In genomic region chr12:89693639-89694202, GRCh38 we compare ENCODE assay signal across 1 cellular context.
TF ChIP-seq lines count a peak whose summit lies in the region.

No MANE protein-coding gene starts in this region.

TF ChIP-seq in SK-N-SH, 30 proteins besides CTCF, POLR2A, EP300 and RAD21 (continued from another document):
- TF ChIP-seq IRF3 (IDR thresholded peaks at IDR 0.05; ENCODE audit: low read depth, low read length): no peak
- no peak for TF ChIP-seq SIN3A (IDR thresholded peaks at IDR 0.05; ENCODE audit: borderline replicate concordance, low read depth, low read length)
- TF ChIP-seq PBX3 (IDR thresholded peaks at IDR 0.05): no peak
- no peak for TF ChIP-seq RXRA (IDR thresholded peaks at IDR 0.05; ENCODE audit: borderline replicate concordance, low read depth)
- TF ChIP-seq GABPA (IDR thresholded peaks at IDR 0.05; ENCODE audit: low read depth): no peak
- TF ChIP-seq FOXJ3 (CRISPR knock-in tag; IDR thresholded peaks at IDR 0.05): no peak
- TF ChIP-seq NRF1 (IDR thresholded peaks at IDR 0.05; ENCODE audit: low read depth, low read length): no peak
- TF ChIP-seq NFIC (IDR thresholded peaks at IDR 0.05; ENCODE audit: borderline replicate concordance): no peak
- no peak for TF ChIP-seq REST (IDR thresholded peaks at IDR 0.05; ENCODE audit: low read depth, low read length)
- TF ChIP-seq RCOR1 (IDR thresholded peaks at IDR 0.05; ENCODE audit: low read length): no peak
- no peak for TF ChIP-seq TEAD4 (IDR thresholded peaks at IDR 0.05; ENCODE audit: borderline replicate concordance, insufficient read depth)
- no peak for TF ChIP-seq RFX5 (IDR thresholded peaks at IDR 0.05; ENCODE audit: low read length)
- no peak for TF ChIP-seq MEF2A (IDR thresholded peaks at IDR 0.05; ENCODE audit: borderline replicate concordance, low read depth)
- TF ChIP-seq GATA2 (CRISPR knock-in tag; IDR thresholded peaks at IDR 0.05): no peak
- no peak for TF ChIP-seq TCF12 (IDR thresholded peaks at IDR 0.05)
- TF ChIP-seq CHD2 (IDR thresholded peaks at IDR 0.05; ENCODE audit: low read length, partially characterized antibody): no peak
- no peak for TF ChIP-seq ELF1 (IDR thresholded peaks at IDR 0.05)
- no peak for TF ChIP-seq FOXM1 (IDR thresholded peaks at IDR 0.05; ENCODE audit: low read depth)
- TF ChIP-seq JUND (IDR thresholded peaks at IDR 0.05): no peak
